In the genomic region with DNA sequence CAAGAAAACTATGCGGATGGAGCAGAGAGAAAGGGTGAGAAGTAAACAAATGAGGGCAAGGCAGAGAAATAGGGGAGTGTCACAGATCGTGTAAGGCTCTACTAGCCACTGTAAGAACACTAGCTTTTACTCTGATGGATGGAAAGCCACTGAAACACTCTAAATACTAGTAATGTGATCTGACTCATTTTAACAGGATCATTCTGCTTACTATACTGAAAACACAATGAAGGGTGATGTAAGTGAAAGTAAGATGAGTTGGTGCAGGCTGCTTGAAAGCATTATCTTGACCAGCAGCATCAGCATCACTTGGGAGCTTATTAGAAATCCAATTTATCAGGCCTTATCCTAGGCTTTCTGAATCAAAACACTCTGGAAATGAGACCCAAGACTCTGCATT, we compare ENCODE assay signal across 13 cellular contexts. TPM values are rescaled to one million over a fixed set of nuclear protein-coding genes. Genes with fewer than 3 reads are reported as not detected.
DNase-seq lines count a peak whose midpoint lies in the region; ATAC-seq and TF ChIP-seq lines count a peak whose summit lies in the region.
"Had no signal": no experiment of that assay in that cellular context is flagged by ENCODE, and none has a peak within 500 bp of the region (broad histone marks: within the 10 kb centered on the region; RNA-seq: fewer than 3 reads in every experiment).

No MANE protein-coding gene starts in this region.

- H3K27me3 Mint-ChIP-seq in activated T-cell treated with anti-CD3 and anti-CD28 coated beads, Interleukin-2, amount 50 U/mL, for 4 hours (ENCODE audit: low read depth), result no peaks in the 10 kb centered on the region
- H3K27me3 Mint-ChIP-seq in stimulated activated naive CD8-positive, alpha-beta T cell treated with anti-CD3 and anti-CD28 coated beads, Interleukin-15, amount 100 ng/mL, for 72 hours, result no peaks in the 10 kb centered on the region
- no peaks in the 10 kb centered on the region for H3K27me3 Mint-ChIP-seq in type B pancreatic cell

- no peak for TF ChIP-seq CTCF in spleen (IDR thresholded peaks at IDR 0.05 in 8 of 11, conservative IDR thresholded peaks at IDR 0.05 in 3 of 11)
- no peak for TF ChIP-seq CTCF in type B pancreatic cell (conservative IDR thresholded peaks at IDR 0.05)

- no peak overlapping the region for H3K4me3 ChIP-seq in spleen
- H3K4me3 ChIP-seq: gastrocnemius medialis had no signal

- DNase-seq in activated T-cell treated with anti-CD3 and anti-CD28 coated beads, Interleukin-2, amount 50 U/mL, for 4 hours, result no peak
- no peak for DNase-seq in activated T-cell treated with anti-CD3 and anti-CD28 coated beads, Interleukin-2, amount 50 U/mL, for 1 hour
- DNase-seq in NCI-H82 treated with DMSO at 0.1 percent for 48 hours (lab: John Stamatoyannopoulos, UW; ENCODE audit: unreplicated experiment) (peak; percentile 82), epithelial cell of prostate (ENCODE audit: low read depth, low spot score) (no peak), NCI-H1436 treated with DMSO at 0.1 percent for 48 hours (lab: John Stamatoyannopoulos, UW) (no peak), spleen (no peak), type B pancreatic cell (ENCODE audit: extremely low spot score, unreplicated experiment) (no peak)
- peak in 1 of 2 donors; percentile 28 for DNase-seq in stimulated activated naive CD8-positive, alpha-beta T cell treated with anti-CD3 and anti-CD28 coated beads, Interleukin-15, amount 100 ng/mL, for 72 hours
- DNase-seq: activated CD4-positive, alpha-beta T cell treated with anti-CD3 and anti-CD28 coated beads, Interleukin-2, amount 50 U/mL, for 4 hours; gastrocnemius medialis; NCI-H524 treated with DMSO at 0.1 percent for 48 hours; SK-N-SH had no signal

- peaks cover 19% of the 10 kb centered on the region for H3K36me3 Mint-ChIP-seq in activated T-cell treated with anti-CD3 and anti-CD28 coated beads, Interleukin-2, amount 50 U/mL, for 4 hours (ENCODE audit: insufficient read depth)
- peaks cover 29% of the 10 kb centered on the region for H3K36me3 Mint-ChIP-seq in type B pancreatic cell

- H3K4me1 ChIP-seq in spleen, result peaks cover 0 to 19% (median 7%) of the 10 kb centered on the region in 6 donors

- H3K9me3 ChIP-seq in spleen, result no peaks in the 10 kb centered on the region
- H3K9me3 ChIP-seq: gastrocnemius medialis, SK-N-SH had no signal

- H3K27ac Mint-ChIP-seq in stimulated activated naive CD8-positive, alpha-beta T cell treated with anti-CD3 and anti-CD28 coated beads, Interleukin-15, amount 100 ng/mL, for 72 hours, result peak overlapping the region; percentile 95 to 97
- no peak overlapping the region for H3K27ac Mint-ChIP-seq in type B pancreatic cell

- intact Hi-C loops in spleen (cut with DNase I; ENCODE audit: low total_unique reads), result no loop called here

- no peaks in the 10 kb centered on the region for H3K9me3 Mint-ChIP-seq in activated T-cell treated with anti-CD3 and anti-CD28 coated beads, Interleukin-2, amount 50 U/mL, for 4 hours
- no peaks in the 10 kb centered on the region for H3K9me3 Mint-ChIP-seq in stimulated activated naive CD8-positive, alpha-beta T cell treated with anti-CD3 and anti-CD28 coated beads, Interleukin-15, amount 100 ng/mL, for 72 hours
- H3K9me3 Mint-ChIP-seq in type B pancreatic cell, result no peaks in the 10 kb centered on the region

- peaks cover 33% of the 10 kb centered on the region for H3K4me1 Mint-ChIP-seq in activated T-cell treated with anti-CD3 and anti-CD28 coated beads, Interleukin-2, amount 50 U/mL, for 4 hours (ENCODE audit: low read depth)
- peaks cover 54% of the 10 kb centered on the region for H3K4me1 Mint-ChIP-seq in stimulated activated naive CD8-positive, alpha-beta T cell treated with anti-CD3 and anti-CD28 coated beads, Interleukin-15, amount 100 ng/mL, for 72 hours
- H3K4me1 Mint-ChIP-seq in type B pancreatic cell (ENCODE audit: unreplicated experiment), result peaks cover 7% of the 10 kb centered on the region

- WGBS in spleen, 5 donors, result 78 to 91% (median 86%) methylated on average over 2 of the region's 2 CpGs

- peaks cover 0 to 57% (median 15%) of the 10 kb centered on the region in 6 donors for H3K36me3 ChIP-seq in spleen

- no peaks in the 10 kb centered on the region for H3K27me3 ChIP-seq in spleen (replicated peaks in 1 of 7)
- H3K27me3 ChIP-seq: gastrocnemius medialis had no signal

- H3K27ac ChIP-seq in epithelial cell of prostate (peak overlapping the region; percentile 28), spleen (no peak overlapping the region)
- H3K27ac ChIP-seq: gastrocnemius medialis had no signal

- no peak for TF ChIP-seq POLR2A in spleen (IDR thresholded peaks at IDR 0.05)

- no peak overlapping the region for H3K4me3 Mint-ChIP-seq in activated T-cell treated with anti-CD3 and anti-CD28 coated beads, Interleukin-2, amount 50 U/mL, for 4 hours
- H3K4me3 Mint-ChIP-seq in stimulated activated naive CD8-positive, alpha-beta T cell treated with anti-CD3 and anti-CD28 coated beads, Interleukin-15, amount 100 ng/mL, for 72 hours, result peak overlapping the region; percentile 25 to 55
- no peak overlapping the region for H3K4me3 Mint-ChIP-seq in type B pancreatic cell

- ATAC-seq in activated T-cell treated with anti-CD3 and anti-CD28 coated beads, Interleukin-2, amount 50 U/mL, for 4 hours, result peak; percentile 82 to 93
- ATAC-seq in stimulated activated naive CD8-positive, alpha-beta T cell treated with anti-CD3 and anti-CD28 coated beads, Interleukin-15, amount 100 ng/mL, for 72 hours, result peak; percentile 100
- ATAC-seq: gastrocnemius medialis, left lobe of liver had no signal

RNA-seq across cellular contexts. Expression of a gene that starts 32.7 kb away (rescaled TPM):
- 10 to 100 TPM; 36.7 to 37.7 (median 36.8) TPM for total RNA-seq in activated T-cell treated with anti-CD3 and anti-CD28 coated beads, Interleukin-2, amount 50 U/mL, for 4 hours
- total RNA-seq in spleen (100 to 1,000 TPM in 1 of 7 donors, 10 to 100 TPM in 6; 74.1 to 120 (median 84.6) TPM), type B pancreatic cell (ENCODE audit: low replicate concordance) (69.4 and 108 TPM in 2 replicates)
- 10 to 100 TPM; 31.7 to 45.6 (median 35.8) TPM for polyA plus RNA-seq in spleen

Comparison
In these comparisons a context has a peak if more than half of its experiments do, and no peak if none do; other contexts are left out.
1. H3K4me3 Mint-ChIP-seq: peak in stimulated activated naive CD8-positive, alpha-beta T cell treated with anti-CD3 and anti-CD28 coated beads, Interleukin-15, amount 100 ng/mL, for 72 hours (2 of 2); none in activated T-cell treated with anti-CD3 and anti-CD28 coated beads, Interleukin-2, amount 50 U/mL, for 4 hours (single experiment) and type B pancreatic cell (single experiment).